Comparison of ENCODE assay signal across 7 cellular contexts in the genomic region with DNA sequence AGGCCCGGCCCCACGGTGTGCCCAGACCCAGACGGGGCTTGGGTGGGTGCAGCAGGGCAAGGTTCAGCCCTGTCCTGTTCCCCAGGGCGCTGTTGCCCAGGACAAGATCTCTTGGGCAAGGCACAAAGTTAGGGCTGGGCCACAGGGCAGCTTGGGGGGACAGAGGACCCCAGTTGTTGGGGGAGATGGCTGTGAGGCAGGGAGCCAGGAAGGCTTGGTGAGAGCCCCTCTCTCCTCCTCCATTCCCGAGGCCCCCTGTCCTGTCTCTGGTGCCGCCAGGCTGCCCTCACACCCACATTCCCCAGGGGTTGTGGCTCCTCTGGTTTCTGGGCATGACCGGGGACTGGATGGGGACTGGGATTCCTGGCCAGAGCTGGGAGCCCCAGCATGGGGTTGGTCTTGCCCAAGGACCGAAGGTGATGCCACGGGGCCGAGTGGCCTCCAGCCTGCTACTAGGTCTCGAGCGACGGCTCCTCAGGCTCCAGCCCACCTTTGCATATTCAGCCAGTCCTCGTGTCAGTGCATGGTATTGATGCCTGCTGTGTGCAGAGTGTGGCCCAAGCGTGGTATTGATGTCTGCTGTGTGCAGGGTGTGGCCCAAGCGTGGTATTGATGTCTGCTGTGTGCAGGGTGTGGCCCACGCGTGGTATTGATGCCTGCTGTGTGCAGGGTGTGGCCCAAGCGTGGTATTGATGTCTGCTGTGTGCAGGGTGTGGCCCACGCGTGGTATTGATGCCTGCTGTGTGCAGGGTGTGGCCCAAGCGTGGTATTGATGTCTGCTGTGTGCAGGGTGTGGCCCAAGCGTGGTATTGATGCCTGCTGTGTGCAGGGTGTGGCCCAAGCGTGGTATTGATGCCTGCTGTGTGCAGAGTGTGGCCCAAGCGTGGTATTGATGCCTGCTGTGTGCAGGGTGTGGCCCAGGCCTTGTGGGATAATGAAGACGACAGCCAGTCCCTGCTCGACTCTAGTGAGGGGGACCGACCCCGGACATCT. TPM values are rescaled to one million over a fixed set of nuclear protein-coding genes. Genes with fewer than 3 reads are reported as not detected.
"Had no signal": no experiment of that assay in that cellular context is flagged by ENCODE, and none has a peak within 500 bp of the region (broad histone marks: within the 10 kb centered on the region; RNA-seq: fewer than 3 reads in every experiment).

No MANE protein-coding gene starts in this region.

RNA-seq across cellular contexts. Expression of gene SMTNL2, which starts 11.3 kb away (rescaled TPM):
- total RNA-seq: activated CD4-positive, alpha-beta memory T cell treated with anti-CD3 and anti-CD28 coated beads, Interleukin-2, amount 10 ng/mL, durations not matched to agents 7 days and 5 days; activated naive CD8-positive, alpha-beta T cell treated with anti-CD3 and anti-CD28 coated beads, Interleukin-2, amount 10 ng/mL, durations not matched to agents 7 days and 5 days; activated T-helper 2 cell treated with anti-CD3 and anti-CD28 coated beads, Interferon-gamma antibody, Interleukin-2, Interleukin-4, amounts not matched to agents 10 μg/mL and 5 μg/mL and 100 μg/mL, durations not matched to agents 14 hours and 24 hours and 36 hours; T-helper 2 cell treated with Interferon-gamma antibody and Interleukin-4, amounts not matched to agents 100 ng/mL and 5 ng/mL, for 36 hours had no signal

RNA-seq across cellular contexts. Expression of gene GGT6, which starts 35.3 kb away (rescaled TPM):
- total RNA-seq: activated CD4-positive, alpha-beta memory T cell treated with anti-CD3 and anti-CD28 coated beads, Interleukin-2, amount 10 ng/mL, durations not matched to agents 7 days and 5 days; activated naive CD8-positive, alpha-beta T cell treated with anti-CD3 and anti-CD28 coated beads, Interleukin-2, amount 10 ng/mL, durations not matched to agents 7 days and 5 days; activated T-helper 2 cell treated with anti-CD3 and anti-CD28 coated beads, Interferon-gamma antibody, Interleukin-2, Interleukin-4, amounts not matched to agents 10 μg/mL and 5 μg/mL and 100 μg/mL, durations not matched to agents 14 hours and 24 hours and 36 hours; sciatic nerve; SK-MEL-5; T-helper 2 cell treated with Interferon-gamma antibody and Interleukin-4, amounts not matched to agents 100 ng/mL and 5 ng/mL, for 36 hours had no signal

RNA-seq across cellular contexts. Expression of gene ALOX15, which starts 45.8 kb away (rescaled TPM):
- total RNA-seq: activated CD4-positive, alpha-beta memory T cell treated with anti-CD3 and anti-CD28 coated beads, Interleukin-2, amount 10 ng/mL, durations not matched to agents 7 days and 5 days; activated naive CD8-positive, alpha-beta T cell treated with anti-CD3 and anti-CD28 coated beads, Interleukin-2, amount 10 ng/mL, durations not matched to agents 7 days and 5 days; activated T-helper 2 cell treated with anti-CD3 and anti-CD28 coated beads, Interferon-gamma antibody, Interleukin-2, Interleukin-4, amounts not matched to agents 10 μg/mL and 5 μg/mL and 100 μg/mL, durations not matched to agents 14 hours and 24 hours and 36 hours; body of pancreas; SK-MEL-5; T-helper 2 cell treated with Interferon-gamma antibody and Interleukin-4, amounts not matched to agents 100 ng/mL and 5 ng/mL, for 36 hours had no signal
